17 cellular contexts compared by ENCODE assay signal in genomic region chr21:17231771-17232170, GRCh38.
DNase-seq lines count a peak whose midpoint lies in the region; ATAC-seq, FAIRE-seq and TF ChIP-seq lines count a peak whose summit lies in the region.
"Had no signal": no experiment of that assay in that cellular context is flagged by ENCODE, and none has a peak within 500 bp of the region (broad histone marks: within the 10 kb centered on the region; RNA-seq: fewer than 3 reads in every experiment).

No MANE protein-coding gene starts in this region.

- ATAC-seq in HG02884 (IDR thresholded peaks at IDR 0.05; ENCODE audit: unreplicated experiment) (no peak), GM18870 (IDR thresholded peaks at IDR 0.05; ENCODE audit: unreplicated experiment) (no peak)
- ATAC-seq: SK-N-SH treated with all-trans-retinoic acid at 6 μM for 48 hours had no signal

- H3K9me3 Mint-ChIP-seq in activated CD4-positive, alpha-beta memory T cell treated with anti-CD3 and anti-CD28 coated beads, Interleukin-2, amount 10 ng/mL, durations not matched to agents 7 days and 5 days, result no peaks in the 10 kb centered on the region

- no peak for DNase-seq in SK-N-MC (ENCODE audit: low read depth, low spot score)
- DNase-seq in left ventricle myocardium inferior, result no peak
- no peak for DNase-seq in suprapubic skin (ENCODE audit: low spot score in 2 of 2)
- no peak for DNase-seq in activated CD4-positive, alpha-beta memory T cell treated with anti-CD3 and anti-CD28 coated beads, Interleukin-2, amount 10 ng/mL, durations not matched to agents 7 days and 5 days
- DNase-seq: CD8-positive, alpha-beta memory T cell; EL; HCEC 1CT; IMR-90; NCI-H2029 treated with DMSO at 0.1 percent for 48 hours; NCI-H345; NCI-H748 treated with DMSO at 0.1 percent for 48 hours; PC-9 had no signal

- CTCF ChIA-PET in activated CD4-positive, alpha-beta memory T cell treated with anti-CD3 and anti-CD28 coated beads, Interleukin-2, amount 10 ng/mL, durations not matched to agents 7 days and 5 days (lab: Charles Lee), result no interaction called here

- TF ChIP-seq EP300 in suprapubic skin (IDR thresholded peaks at IDR 0.05), result no peak

- no peaks in the 10 kb centered on the region for H3K27me3 Mint-ChIP-seq in activated CD4-positive, alpha-beta memory T cell treated with anti-CD3 and anti-CD28 coated beads, Interleukin-2, amount 10 ng/mL, durations not matched to agents 7 days and 5 days
- H3K27me3 Mint-ChIP-seq: CD8-positive, alpha-beta memory T cell had no signal

- H3K36me3 Mint-ChIP-seq in activated CD4-positive, alpha-beta memory T cell treated with anti-CD3 and anti-CD28 coated beads, Interleukin-2, amount 10 ng/mL, durations not matched to agents 7 days and 5 days (ENCODE audit: low read depth), result no peaks in the 10 kb centered on the region
- H3K36me3 Mint-ChIP-seq: CD8-positive, alpha-beta memory T cell had no signal

- WGBS in suprapubic skin, result 59% methylated on average over 3 of the region's 3 CpGs

- FAIRE-seq in endometrium (lab: Jason Lieb, UNC), result peak; percentile 99

- H3K27me3 ChIP-seq in left ventricle myocardium inferior (ENCODE audit: low read depth) (no peaks in the 10 kb centered on the region), suprapubic skin (no peaks in the 10 kb centered on the region)
- H3K27me3 ChIP-seq: BLaER1 had no signal

- TF ChIP-seq POLR2A in suprapubic skin (IDR thresholded peaks at IDR 0.05), result no peak

- H3K27ac Mint-ChIP-seq in activated CD4-positive, alpha-beta memory T cell treated with anti-CD3 and anti-CD28 coated beads, Interleukin-2, amount 10 ng/mL, durations not matched to agents 7 days and 5 days, result no peak overlapping the region
- H3K27ac Mint-ChIP-seq: CD8-positive, alpha-beta memory T cell had no signal

- H3K4me1 ChIP-seq in left ventricle myocardium inferior (no peaks in the 10 kb centered on the region), suprapubic skin (no peaks in the 10 kb centered on the region)
- H3K4me1 ChIP-seq: BLaER1 had no signal

- H3K4me3 ChIP-seq in SK-N-MC (peak overlapping the region; percentile 37; the same call in 1 of the 2 replicates), left ventricle myocardium inferior (no peak overlapping the region), suprapubic skin (no peak overlapping the region)
- H3K4me3 ChIP-seq: BLaER1, PC-9 had no signal

- TF ChIP-seq CTCF in left ventricle myocardium inferior (IDR thresholded peaks at IDR 0.05; ENCODE audit: borderline replicate concordance) (no peak), suprapubic skin (IDR thresholded peaks at IDR 0.05) (no peak)

- H3K27ac ChIP-seq in SK-N-MC (peak overlapping the region; percentile 73), left ventricle myocardium inferior (replicated peaks) (peak overlapping the region; percentile 58), suprapubic skin (peak overlapping the region; percentile 7)
- H3K27ac ChIP-seq: BLaER1, PC-9 had no signal

- H3K9ac ChIP-seq in SK-N-MC (ENCODE audit: insufficient read length), result no peak overlapping the region
- H3K9ac ChIP-seq: BLaER1 had no signal

- peaks cover 3% of the 10 kb centered on the region; the same call in 1 of the 2 replicates for H3K9me3 ChIP-seq in SK-N-MC (ENCODE audit: low read depth, low read length)
- peaks cover 49% of the 10 kb centered on the region for H3K9me3 ChIP-seq in left ventricle myocardium inferior (replicated peaks)
- no peaks in the 10 kb centered on the region for H3K9me3 ChIP-seq in suprapubic skin

- intact Hi-C loops in left ventricle myocardium inferior (cut with micrococcal nuclease), result no loop called here

- no peak overlapping the region for H3K4me3 Mint-ChIP-seq in activated CD4-positive, alpha-beta memory T cell treated with anti-CD3 and anti-CD28 coated beads, Interleukin-2, amount 10 ng/mL, durations not matched to agents 7 days and 5 days
- H3K4me3 Mint-ChIP-seq: CD8-positive, alpha-beta memory T cell had no signal

- H3K4me1 Mint-ChIP-seq in activated CD4-positive, alpha-beta memory T cell treated with anti-CD3 and anti-CD28 coated beads, Interleukin-2, amount 10 ng/mL, durations not matched to agents 7 days and 5 days, result no peaks in the 10 kb centered on the region
- H3K4me1 Mint-ChIP-seq: CD8-positive, alpha-beta memory T cell had no signal

- H3K36me3 ChIP-seq in SK-N-MC (ENCODE audit: insufficient read depth, low read length) (no peaks in the 10 kb centered on the region), left ventricle myocardium inferior (no peaks in the 10 kb centered on the region), suprapubic skin (no peaks in the 10 kb centered on the region)
- H3K36me3 ChIP-seq: BLaER1 had no signal

- POLR2A ChIA-PET in activated CD4-positive, alpha-beta memory T cell treated with anti-CD3 and anti-CD28 coated beads, Interleukin-2, amount 10 ng/mL, durations not matched to agents 7 days and 5 days (lab: Charles Lee), result no interaction called here

Comparison
In these comparisons a context has a peak if more than half of its experiments do, and no peak if none do; other contexts are left out.
1. H3K27ac ChIP-seq: peak in every context shown above with its lines; median percentile 73 in SK-N-MC; 58 in left ventricle myocardium inferior; 7 in suprapubic skin.